23 cellular contexts compared by ENCODE assay signal in genomic region chr5:147968855-147969254, GRCh38.
A peak's percentile ranks its signal among the peaks of the same experiment; 100 is the strongest.
DNase-seq lines count a peak whose midpoint lies in the region; FAIRE-seq and TF ChIP-seq lines count a peak whose summit lies in the region.
"Had no signal": no experiment of that assay in that cellular context is flagged by ENCODE, and none has a peak within 500 bp of the region (broad histone marks: within the 10 kb centered on the region; RNA-seq: fewer than 3 reads in every experiment).

No MANE protein-coding gene starts in this region.

- intact Hi-C loops in sigmoid colon (cut with DNase I) = no loop called here

- TF ChIP-seq EP300 in sigmoid colon (IDR thresholded peaks at IDR 0.05) = no peak

- H3K27ac ChIP-seq in mesenchymal stem cell (ENCODE audit: low read length, poor library complexity, severe bottlenecking) = no peak overlapping the region
- no peak overlapping the region for H3K27ac ChIP-seq in sigmoid colon
- H3K27ac ChIP-seq: A549, KMS-11 had no signal

- no peak overlapping the region for H2AK5ac ChIP-seq in mesenchymal stem cell (ENCODE audit: low read length, severe bottlenecking)

- H3K4me3 Mint-ChIP-seq in chondrocyte (ENCODE audit: unreplicated experiment) = no peak overlapping the region
- H3K4me3 Mint-ChIP-seq: CD8-positive, alpha-beta memory T cell had no signal

- 90% methylated on average over 4 of the region's 4 CpGs for WGBS in mesenchymal stem cell
- 89 to 91% methylated on average over 4 of the region's 4 CpGs for WGBS in sigmoid colon, 2 donors

- H3K4ac ChIP-seq in mesenchymal stem cell (ENCODE audit: low read depth in 1 of 2, low read length in 2 of 2) = no peak overlapping the region

- FAIRE-seq in HTR-8/SVneo (lab: Jason Lieb, UNC) = no peak
- FAIRE-seq: A549, D721Med, H54 had no signal

- no peak overlapping the region for H2BK5ac ChIP-seq in mesenchymal stem cell (ENCODE audit: low read depth, low read length, poor library complexity, severe bottlenecking)

- H2AFZ ChIP-seq in mesenchymal stem cell (ENCODE audit: low read depth, low read length) = no peak overlapping the region

- no peak overlapping the region for H3K14ac ChIP-seq in mesenchymal stem cell (ENCODE audit: low read length in 2 of 2)

- H3K9me3 ChIP-seq in mesenchymal stem cell (ENCODE audit: control insufficient read depth, low read length) = no peaks in the 10 kb centered on the region
- H3K9me3 ChIP-seq in sigmoid colon = no peaks in the 10 kb centered on the region
- H3K9me3 ChIP-seq: A549 had no signal

- H3K27me3 ChIP-seq in mesenchymal stem cell (ENCODE audit: control insufficient read depth in 1 of 2, insufficient read depth in 1 of 2, low read length in 2 of 2) (no peaks in the 10 kb centered on the region), sigmoid colon (no peaks in the 10 kb centered on the region)

- peak overlapping the region; percentile 88 for H3K27ac Mint-ChIP-seq in chondrocyte (ENCODE audit: unreplicated experiment)
- H3K27ac Mint-ChIP-seq: CD8-positive, alpha-beta memory T cell had no signal

- peaks cover 48% of the 10 kb centered on the region for H3K4me1 Mint-ChIP-seq in chondrocyte (ENCODE audit: low read depth)
- H3K4me1 Mint-ChIP-seq: CD8-positive, alpha-beta memory T cell had no signal

- no peak overlapping the region for H3K9ac ChIP-seq in mesenchymal stem cell (ENCODE audit: low read length)
- H3K9ac ChIP-seq: KMS-11 had no signal

- H4K91ac ChIP-seq in mesenchymal stem cell (ENCODE audit: low read length) = no peak overlapping the region

- no peak overlapping the region for H4K8ac ChIP-seq in mesenchymal stem cell (ENCODE audit: low read length)

- no peak overlapping the region for H3K18ac ChIP-seq in mesenchymal stem cell (ENCODE audit: low read depth in 1 of 2, low read length in 2 of 2)

- H3K4me3 ChIP-seq in mesenchymal stem cell (ENCODE audit: insufficient read depth in 1 of 2, low read depth in 1 of 2, low read length in 2 of 2) (no peak overlapping the region), sigmoid colon (no peak overlapping the region)
- H3K4me3 ChIP-seq: A549 had no signal

- no peak overlapping the region for H2BK120ac ChIP-seq in mesenchymal stem cell (ENCODE audit: low read depth, low read length)

- H3K4me1 ChIP-seq in mesenchymal stem cell (ENCODE audit: control insufficient read depth, insufficient read depth, low read depth, low read length) (no peaks in the 10 kb centered on the region), sigmoid colon (peaks cover 0 to 20% (median 8%) of the 10 kb centered on the region in 4 donors)
- H3K4me1 ChIP-seq: A549 had no signal

- H3K36me3 Mint-ChIP-seq in chondrocyte (ENCODE audit: low read depth) = peaks cover 3% of the 10 kb centered on the region
- H3K36me3 Mint-ChIP-seq: CD8-positive, alpha-beta memory T cell had no signal

- H3K4me2 ChIP-seq in mesenchymal stem cell (ENCODE audit: low read length, poor library complexity, severe bottlenecking) = no peak overlapping the region
- H3K4me2 ChIP-seq: A549, KMS-11 had no signal

- no peak overlapping the region for H3K23ac ChIP-seq in mesenchymal stem cell (ENCODE audit: low read length in 2 of 2)

- no peaks in the 10 kb centered on the region for H3K27me3 Mint-ChIP-seq in chondrocyte (ENCODE audit: low read depth)

- H3K36me3 ChIP-seq in mesenchymal stem cell (ENCODE audit: control insufficient read depth in 1 of 2, insufficient read depth in 2 of 2, low read depth in 1 of 2, low read length in 2 of 2) (no peaks in the 10 kb centered on the region), sigmoid colon (no peaks in the 10 kb centered on the region)

- DNase-seq in Daoy (ENCODE audit: low read depth) (peak; percentile 71), RPMI7951 (ENCODE audit: low read depth) (peak; percentile 50), chondrocyte (ENCODE audit: low spot score) (no peak), mesenchymal stem cell (peak; percentile 33), AG08395 (ENCODE audit: low spot score) (no peak), NCI-H345 (lab: John Stamatoyannopoulos, UW) (no peak), HTR-8/SVneo (ENCODE audit: insufficient read length, low spot score) (no peak), sigmoid colon (no peak)
- DNase-seq: C1 segment of cervical spinal cord; CD8-positive, alpha-beta memory T cell; MM.1S; NCI-H1092; NCI-H1436 treated with DMSO at 0.1 percent for 48 hours; NCI-H2029 treated with DMSO at 0.1 percent for 48 hours; NCI-H2171; NCI-H446; NCI-H69; NK-92 treated with Interleukin-12 subunit alpha and Interleukin-12 subunit beta, amount 100 ng/mL, for 24 hours; SHP77 treated with DMSO at 0.1 percent for 48 hours had no signal

- no peak overlapping the region for H2BK15ac ChIP-seq in mesenchymal stem cell (ENCODE audit: low read depth, poor library complexity, severe bottlenecking)

- TF ChIP-seq CTCF in chondrocyte (IDR thresholded peaks at IDR 0.05) = no peak
- TF ChIP-seq CTCF in sigmoid colon (IDR thresholded peaks at IDR 0.05) = no peak

- no peak for TF ChIP-seq POLR2A in sigmoid colon (IDR thresholded peaks at IDR 0.05)

- H3K79me1 ChIP-seq in mesenchymal stem cell (replicated peaks; ENCODE audit: low read length, poor library complexity, severe bottlenecking) = no peaks in the 10 kb centered on the region

- H2BK12ac ChIP-seq in mesenchymal stem cell (ENCODE audit: low read length in 2 of 2) = no peak overlapping the region

- no peaks in the 10 kb centered on the region for H3K9me3 Mint-ChIP-seq in chondrocyte (ENCODE audit: low read depth)
- H3K9me3 Mint-ChIP-seq: CD8-positive, alpha-beta memory T cell had no signal

Comparison
In these comparisons a context has a peak if more than half of its experiments do, and no peak if none do; other contexts are left out.
1. DNase-seq: peak in Daoy (single experiment), RPMI7951 (single experiment) and mesenchymal stem cell (single experiment); none in chondrocyte (single experiment), AG08395 (single experiment), NCI-H345 (single experiment), HTR-8/SVneo (single experiment) and sigmoid colon (single experiment).